Comparison of ENCODE assay signal across 1 cellular context in the genomic region with DNA sequence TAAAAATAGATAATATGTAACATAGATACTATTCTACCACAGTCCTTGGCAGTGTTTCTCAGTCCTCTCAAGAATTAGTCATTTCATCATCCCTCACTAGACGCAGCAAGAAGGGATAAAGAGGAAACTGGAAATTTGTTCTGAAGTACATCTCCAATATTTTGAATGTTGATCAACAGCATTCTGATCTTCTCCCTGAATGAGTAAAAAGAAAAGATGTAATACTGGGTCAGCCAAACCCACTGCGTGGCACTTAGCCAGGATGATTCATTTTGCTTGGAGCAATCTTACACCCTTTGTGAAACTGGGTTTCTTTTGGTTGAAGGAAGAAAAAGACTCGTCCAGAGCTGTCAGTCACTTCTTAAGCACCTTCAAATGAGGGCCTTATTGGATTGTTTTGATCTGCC.
TF ChIP-seq lines count a peak whose summit lies in the region.

No MANE protein-coding gene starts in this region.

TF ChIP-seq in K562, 482 proteins besides CTCF, POLR2A, EP300 and RAD21 (continued from another document):
- TF ChIP-seq, protein P1, sequence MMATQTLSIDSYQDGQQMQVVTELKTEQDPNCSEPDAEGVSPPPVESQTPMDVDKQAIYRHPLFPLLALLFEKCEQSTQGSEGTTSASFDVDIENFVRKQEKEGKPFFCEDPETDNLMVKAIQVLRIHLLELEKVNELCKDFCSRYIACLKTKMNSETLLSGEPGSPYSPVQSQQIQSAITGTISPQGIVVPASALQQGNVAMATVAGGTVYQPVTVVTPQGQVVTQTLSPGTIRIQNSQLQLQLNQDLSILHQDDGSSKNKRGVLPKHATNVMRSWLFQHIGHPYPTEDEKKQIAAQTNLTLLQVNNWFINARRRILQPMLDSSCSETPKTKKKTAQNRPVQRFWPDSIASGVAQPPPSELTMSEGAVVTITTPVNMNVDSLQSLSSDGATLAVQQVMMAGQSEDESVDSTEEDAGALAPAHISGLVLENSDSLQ (IDR thresholded peaks at IDR 0.05), result peak; percentile 82
- peak; percentile 69 for TF ChIP-seq FOSL1 (tag; conservative IDR thresholded peaks at IDR 0.05)
- no peak for TF ChIP-seq PTRF (tag; IDR thresholded peaks at IDR 0.05)
